Comparison of ENCODE assay signal across 24 cellular contexts in genomic region chr9:137801023-137801319, GRCh38.
"Had no signal": no experiment of that assay in that cellular context is flagged by ENCODE, and none has a peak within 500 bp of the region (broad histone marks: within the 10 kb centered on the region; RNA-seq: fewer than 3 reads in every experiment).

No MANE protein-coding gene starts in this region.

- H3K9me3 Mint-ChIP-seq: activated naive CD4-positive, alpha-beta T cell treated with anti-CD3 and anti-CD28 coated beads, Interleukin-2, amount 50 U/mL, for 24 hours; activated T-cell treated with anti-CD3 and anti-CD28 coated beads, Interleukin-2, amount 50 U/mL, for 24 hours had no signal

- H3K27ac ChIP-seq: breast epithelium, epithelial cell of prostate, left ventricle myocardium inferior, ovary, prostate gland, skin epidermis, thoracic aorta, uterus had no signal

- H3K9me3 ChIP-seq: breast epithelium, left ventricle myocardium inferior, ovary, prostate gland, thoracic aorta, uterus had no signal

- H3K4me1 ChIP-seq: breast epithelium, left ventricle myocardium inferior, prostate gland, uterus had no signal

- H3K27ac Mint-ChIP-seq: activated CD4-positive, alpha-beta T cell treated with anti-CD3 and anti-CD28 coated beads for 36 hours; activated naive CD4-positive, alpha-beta T cell treated with anti-CD3 and anti-CD28 coated beads, Interleukin-2, amount 50 U/mL, for 24 hours had no signal

- H3K36me3 ChIP-seq: breast epithelium, ovary, uterus had no signal

- H3K27me3 Mint-ChIP-seq: activated CD4-positive, alpha-beta T cell treated with anti-CD3 and anti-CD28 coated beads for 36 hours; activated naive CD4-positive, alpha-beta T cell treated with anti-CD3 and anti-CD28 coated beads, Interleukin-2, amount 50 U/mL, for 24 hours; activated T-cell treated with anti-CD3 and anti-CD28 coated beads, Interleukin-2, amount 50 U/mL, for 24 hours had no signal

- H3K4me3 ChIP-seq: breast epithelium, left ventricle myocardium inferior, ovary, prostate gland, skin epidermis, thoracic aorta, uterus had no signal

- H3K4me3 Mint-ChIP-seq: activated CD4-positive, alpha-beta T cell treated with anti-CD3 and anti-CD28 coated beads for 36 hours; activated naive CD4-positive, alpha-beta T cell treated with anti-CD3 and anti-CD28 coated beads, Interleukin-2, amount 50 U/mL, for 24 hours; activated T-cell treated with anti-CD3 and anti-CD28 coated beads, Interleukin-2, amount 50 U/mL, for 24 hours had no signal

- H3K4me1 Mint-ChIP-seq: activated CD4-positive, alpha-beta T cell treated with anti-CD3 and anti-CD28 coated beads for 36 hours had no signal

- ATAC-seq: activated CD4-positive, alpha-beta T cell treated with anti-CD3 and anti-CD28 coated beads for 36 hours; sciatic nerve had no signal

- DNase-seq: activated CD4-positive, alpha-beta T cell treated with anti-CD3 and anti-CD28 coated beads for 36 hours; activated CD4-positive, alpha-beta T cell treated with anti-CD3 and anti-CD28 coated beads, Interleukin-2, amount 50 U/mL, for 4 hours; activated CD4-positive, CD25-positive, alpha-beta regulatory T cell; activated CD8-positive, alpha-beta memory T cell treated with anti-CD3 and anti-CD28 coated beads, Interleukin-2, amount 50 U/mL, for 48 hours; activated gamma-delta T cell treated with Interleukin-2 at 50 U/mL for 16 hours; activated T-cell treated with anti-CD3 and anti-CD28 coated beads, Interleukin-2, amount 50 U/mL, for 24 hours; dermis blood vessel endothelial cell; effector CD4-positive, alpha-beta T cell; left ventricle myocardium inferior; ovary; retina; stimulated activated CD4-positive, alpha-beta T cell treated with anti-CD3 and anti-CD28 coated beads, Interleukin-12 subunit alpha, Interleukin-12 subunit beta, amount 100 ng/mL, for 4 hours; stimulated activated CD4-positive, alpha-beta T cell treated with anti-CD3 and anti-CD28 coated beads, Interleukin-4, amount 100 ng/mL, for 24 hours; stimulated activated naive CD4-positive, alpha-beta T cell; T-helper 2 cell; trophoblast cell; uterus had no signal

- H3K27me3 ChIP-seq: breast epithelium, ovary, uterus had no signal
